In genomic region chr18:67358947-67359346, GRCh38 we compare ENCODE assay signal across 24 cellular contexts.
"Had no signal": no experiment of that assay in that cellular context is flagged by ENCODE, and none has a peak within 500 bp of the region (broad histone marks: within the 10 kb centered on the region; RNA-seq: fewer than 3 reads in every experiment).

No MANE protein-coding gene starts in this region.

- H3K4me3 ChIP-seq: esophagus muscularis mucosa, heart left ventricle had no signal

- FAIRE-seq: kidney had no signal

- H3K36me3 Mint-ChIP-seq: immature natural killer cell, memory B cell had no signal

- H3K27me3 Mint-ChIP-seq: activated naive CD8-positive, alpha-beta T cell treated with anti-CD3 and anti-CD28 coated beads for 36 hours; dendritic cell treated with granulocyte-macrophage colony-stimulating factor and Interleukin-4, amounts not matched to agents 40 ng/mL and 50 ng/mL, for 4 days; memory B cell; stimulated activated naive CD8-positive, alpha-beta T cell treated with anti-CD3 and anti-CD28 coated beads, Interleukin-15, Interleukin-2, amounts not matched to agents 100 ng/mL and 50 ng/mL, for 24 hours had no signal

- H3K9me3 Mint-ChIP-seq: activated naive CD4-positive, alpha-beta T cell treated with anti-CD3 and anti-CD28 coated beads for 36 hours; memory B cell; stimulated activated naive CD8-positive, alpha-beta T cell treated with anti-CD3 and anti-CD28 coated beads, Interleukin-15, Interleukin-2, amounts not matched to agents 100 ng/mL and 50 ng/mL, for 24 hours; T-helper 2 cell treated with Interferon-gamma antibody and Interleukin-4, amounts not matched to agents 5 μg/mL and 100 μg/mL, for 36 hours had no signal

- H3K27ac ChIP-seq: foreskin keratinocyte had no signal

- H3K27ac Mint-ChIP-seq: activated CD4-positive, alpha-beta T cell treated with anti-CD3 and anti-CD28 coated beads for 36 hours; activated naive CD4-positive, alpha-beta T cell treated with anti-CD3 and anti-CD28 coated beads for 36 hours; activated naive CD8-positive, alpha-beta T cell treated with anti-CD3 and anti-CD28 coated beads for 36 hours; activated T-cell treated with anti-CD3 and anti-CD28 coated beads, Interleukin-2, amount 50 U/mL, for 72 hours; dendritic cell treated with granulocyte-macrophage colony-stimulating factor and Interleukin-4, amounts not matched to agents 40 ng/mL and 50 ng/mL, for 4 days; endodermal cell; immature natural killer cell; memory B cell; natural killer cell; T-helper 2 cell treated with Interferon-gamma antibody and Interleukin-4, amounts not matched to agents 5 μg/mL and 100 μg/mL, for 36 hours had no signal

- DNase-seq: activated CD4-positive, alpha-beta T cell treated with anti-CD3 and anti-CD28 coated beads for 36 hours; activated CD4-positive, CD25-positive, alpha-beta regulatory T cell; activated effector memory CD4-positive, alpha-beta T cell treated with anti-CD3 and anti-CD28 coated beads, Interleukin-2, amount 50 U/mL, for 16 hours; activated naive CD4-positive, alpha-beta T cell treated with anti-CD3 and anti-CD28 coated beads for 36 hours; activated naive CD8-positive, alpha-beta T cell treated with anti-CD3 and anti-CD28 coated beads for 36 hours; activated T-cell treated with anti-CD3 and anti-CD28 coated beads for 4 hours; activated T-cell treated with anti-CD3 and anti-CD28 coated beads, Interleukin-2, amount 50 U/mL, for 72 hours; central memory CD4-positive, alpha-beta T cell; endodermal cell; foreskin keratinocyte; heart left ventricle; hypothalamus; immature natural killer cell; kidney; left colon; natural killer cell; stimulated activated CD4-positive, alpha-beta T cell treated with anti-CD3 and anti-CD28 coated beads, Interleukin-2, amount 100 ng/mL, for 48 hours; T-helper 1 cell had no signal

- H3K27me3 ChIP-seq: esophagus muscularis mucosa, foreskin keratinocyte, heart left ventricle had no signal

- H3K4me1 Mint-ChIP-seq: endodermal cell, immature natural killer cell, memory B cell, natural killer cell had no signal

- H3K9me3 ChIP-seq: esophagus muscularis mucosa, heart left ventricle had no signal

- H3K4me3 Mint-ChIP-seq: activated CD4-positive, alpha-beta T cell treated with anti-CD3 and anti-CD28 coated beads for 36 hours; activated naive CD4-positive, alpha-beta T cell treated with anti-CD3 and anti-CD28 coated beads for 36 hours; activated naive CD8-positive, alpha-beta T cell treated with anti-CD3 and anti-CD28 coated beads for 36 hours; activated T-cell treated with anti-CD3 and anti-CD28 coated beads, Interleukin-2, amount 50 U/mL, for 72 hours; dendritic cell treated with granulocyte-macrophage colony-stimulating factor and Interleukin-4, amounts not matched to agents 40 ng/mL and 50 ng/mL, for 4 days; endodermal cell; immature natural killer cell; memory B cell; natural killer cell; stimulated activated naive CD8-positive, alpha-beta T cell treated with anti-CD3 and anti-CD28 coated beads, Interleukin-15, Interleukin-2, amounts not matched to agents 100 ng/mL and 50 ng/mL, for 24 hours; T-helper 2 cell treated with Interferon-gamma antibody and Interleukin-4, amounts not matched to agents 5 μg/mL and 100 μg/mL, for 36 hours had no signal

- H3K36me3 ChIP-seq: esophagus muscularis mucosa, heart left ventricle had no signal

- ATAC-seq: activated CD4-positive, alpha-beta T cell treated with anti-CD3 and anti-CD28 coated beads for 36 hours; activated T-cell treated with anti-CD3 and anti-CD28 coated beads, Interleukin-2, amount 50 U/mL, for 72 hours; heart left ventricle; left colon; natural killer cell; right cardiac atrium had no signal
